Comparison of ENCODE assay signal across 13 cellular contexts in the genomic region with DNA sequence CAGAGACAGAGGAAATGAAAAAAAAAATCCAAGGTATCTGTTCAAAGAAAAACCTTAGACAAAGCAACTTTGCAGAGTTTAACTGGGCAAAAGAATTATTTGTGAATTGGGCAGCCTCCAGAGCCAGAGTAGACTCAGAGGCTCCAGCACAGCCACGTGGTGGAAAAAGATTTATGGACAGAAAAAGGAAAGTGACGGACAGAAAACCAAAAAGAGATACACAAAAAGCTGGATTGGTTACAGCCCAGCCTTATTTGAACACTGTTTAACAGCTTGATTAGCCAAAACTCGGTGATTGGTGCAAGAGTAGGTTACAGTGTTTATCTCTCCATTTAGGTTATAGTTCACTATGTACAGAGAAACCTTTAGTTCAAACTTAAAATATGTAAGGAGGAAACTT. TPM values are rescaled to one million over a fixed set of nuclear protein-coding genes. Genes with fewer than 3 reads are reported as not detected.
A peak's percentile ranks its signal among the peaks of the same experiment; 100 is the strongest.
DNase-seq lines count a peak whose midpoint lies in the region; ATAC-seq and TF ChIP-seq lines count a peak whose summit lies in the region.
"Had no signal": no experiment of that assay in that cellular context is flagged by ENCODE, and none has a peak within 500 bp of the region (broad histone marks: within the 10 kb centered on the region; RNA-seq: fewer than 3 reads in every experiment).

No MANE protein-coding gene starts in this region.

- H3K4ac ChIP-seq in mesenchymal stem cell (ENCODE audit: low read depth in 1 of 2, low read length in 2 of 2) = no peak overlapping the region

- H3K36me3 ChIP-seq in mesenchymal stem cell (ENCODE audit: control insufficient read depth in 1 of 2, insufficient read depth in 2 of 2, low read depth in 1 of 2, low read length in 2 of 2) = no peaks in the 10 kb centered on the region
- H3K36me3 ChIP-seq in subcutaneous abdominal adipose tissue (ENCODE audit: control insufficient read depth in 5 of 5, insufficient read depth in 5 of 5, low read length in 5 of 5) = no peaks in the 10 kb centered on the region

- H2BK12ac ChIP-seq in mesenchymal stem cell (ENCODE audit: low read length in 2 of 2) = no peak overlapping the region

- H3K4me3 ChIP-seq in mesenchymal stem cell (ENCODE audit: insufficient read depth in 1 of 2, low read depth in 1 of 2, low read length in 2 of 2) = no peak overlapping the region
- no peak overlapping the region for H3K4me3 ChIP-seq in subcutaneous abdominal adipose tissue (ENCODE audit: low read depth in 1 of 5, low read length in 5 of 5)

- H3K4me1 ChIP-seq in mesenchymal stem cell (ENCODE audit: control insufficient read depth, insufficient read depth, low read depth, low read length) (no peaks in the 10 kb centered on the region), subcutaneous abdominal adipose tissue (ENCODE audit: control insufficient read depth in 5 of 5, insufficient read depth in 5 of 5, low read length in 5 of 5) (peaks cover 2 to 22% (median 12%) of the 10 kb centered on the region in 5 donors)

- no peak for TF ChIP-seq CTCF in HFFc6 (IDR thresholded peaks at IDR 0.05)

- no peak overlapping the region for H3K27ac Mint-ChIP-seq in HFFc6
- no peak overlapping the region for H3K27ac Mint-ChIP-seq in stimulated activated memory B cell treated with anti-CD40 and anti-IgM and Interleukin-4, amounts not matched to agents 10 μg/mL and 1 μg/mL and 100 μg/mL, for 72 hours
- H3K27ac Mint-ChIP-seq: activated naive CD4-positive, alpha-beta T cell treated with anti-CD3 and anti-CD28 coated beads for 36 hours had no signal

- H3K18ac ChIP-seq in mesenchymal stem cell (ENCODE audit: low read depth in 1 of 2, low read length in 2 of 2) = no peak overlapping the region

- H2BK15ac ChIP-seq in mesenchymal stem cell (ENCODE audit: low read depth, poor library complexity, severe bottlenecking) = no peak overlapping the region

- no peak for ATAC-seq in activated CD4-positive, CD25-positive, alpha-beta regulatory T cell treated with anti-CD3 and anti-CD28 coated beads, Interleukin-2, amount 50 U/mL, for 24 hours
- no peak for ATAC-seq in stimulated activated memory B cell treated with anti-CD40 and anti-IgM and Interleukin-4, amounts not matched to agents 10 μg/mL and 1 μg/mL and 100 μg/mL, for 72 hours

- WGBS in mesenchymal stem cell = 14% methylated on average over 3 of the region's 3 CpGs

- H3K9me3 ChIP-seq in mesenchymal stem cell (ENCODE audit: control insufficient read depth, low read length) (no peaks in the 10 kb centered on the region), subcutaneous abdominal adipose tissue (ENCODE audit: control insufficient read depth in 5 of 5, low read length in 5 of 5) (no peaks in the 10 kb centered on the region)

- no peak overlapping the region for H2BK120ac ChIP-seq in mesenchymal stem cell (ENCODE audit: low read depth, low read length)

- H3K14ac ChIP-seq in mesenchymal stem cell (ENCODE audit: low read length in 2 of 2) = no peak overlapping the region

- peaks cover 14% of the 10 kb centered on the region for H3K27me3 Mint-ChIP-seq in HFFc6 (ENCODE audit: insufficient read depth)
- H3K27me3 Mint-ChIP-seq in stimulated activated memory B cell treated with anti-CD40 and anti-IgM and Interleukin-4, amounts not matched to agents 10 μg/mL and 1 μg/mL and 100 μg/mL, for 72 hours = no peaks in the 10 kb centered on the region

- no peak overlapping the region for H3K23ac ChIP-seq in mesenchymal stem cell (ENCODE audit: low read length in 2 of 2)

- no peaks in the 10 kb centered on the region for H3K79me1 ChIP-seq in mesenchymal stem cell (replicated peaks; ENCODE audit: low read length, poor library complexity, severe bottlenecking)

- no peak overlapping the region for H2BK5ac ChIP-seq in mesenchymal stem cell (ENCODE audit: low read depth, low read length, poor library complexity, severe bottlenecking)

- H2AK5ac ChIP-seq in mesenchymal stem cell (ENCODE audit: low read length, severe bottlenecking) = no peak overlapping the region

- no peaks in the 10 kb centered on the region for H3K9me3 Mint-ChIP-seq in HFFc6
- H3K9me3 Mint-ChIP-seq in stimulated activated memory B cell treated with anti-CD40 and anti-IgM and Interleukin-4, amounts not matched to agents 10 μg/mL and 1 μg/mL and 100 μg/mL, for 72 hours = no peaks in the 10 kb centered on the region

- H3K9ac ChIP-seq in mesenchymal stem cell (ENCODE audit: low read length) = peak overlapping the region; percentile 24
- peak overlapping the region in 1 of 5 donors; percentile 33 for H3K9ac ChIP-seq in subcutaneous abdominal adipose tissue (ENCODE audit: low read length in 5 of 5)

- H2AFZ ChIP-seq in mesenchymal stem cell (ENCODE audit: low read depth, low read length) = no peak overlapping the region

- H4K8ac ChIP-seq in mesenchymal stem cell (ENCODE audit: low read length) = no peak overlapping the region

- H4K91ac ChIP-seq in mesenchymal stem cell (ENCODE audit: low read length) = no peak overlapping the region

- H3K36me3 Mint-ChIP-seq in HFFc6 (ENCODE audit: low read depth) = no peaks in the 10 kb centered on the region
- no peaks in the 10 kb centered on the region for H3K36me3 Mint-ChIP-seq in stimulated activated memory B cell treated with anti-CD40 and anti-IgM and Interleukin-4, amounts not matched to agents 10 μg/mL and 1 μg/mL and 100 μg/mL, for 72 hours
- H3K36me3 Mint-ChIP-seq: CD4-positive, CD25-positive, alpha-beta regulatory T cell had no signal

- H3K4me2 ChIP-seq in mesenchymal stem cell (ENCODE audit: low read length, poor library complexity, severe bottlenecking) = no peak overlapping the region

- peaks cover 8% of the 10 kb centered on the region for H3K4me1 Mint-ChIP-seq in HFFc6 (ENCODE audit: low read depth)
- peaks cover 29% of the 10 kb centered on the region for H3K4me1 Mint-ChIP-seq in stimulated activated memory B cell treated with anti-CD40 and anti-IgM and Interleukin-4, amounts not matched to agents 10 μg/mL and 1 μg/mL and 100 μg/mL, for 72 hours
- H3K4me1 Mint-ChIP-seq: CD4-positive, CD25-positive, alpha-beta regulatory T cell had no signal

- DNase-seq in HFFc6 (peak; percentile 12), astrocyte of the hippocampus (ENCODE audit: low read depth, low spot score) (peak; percentile 44), mesenchymal stem cell (peak; percentile 13), AML-193 (lab: John Stamatoyannopoulos, UW) (no peak)
- DNase-seq: activated naive CD4-positive, alpha-beta T cell treated with anti-CD3 and anti-CD28 coated beads for 36 hours; CD4-positive, CD25-positive, alpha-beta regulatory T cell; GF-D8; NCI-H2081 treated with DMSO at 0.1 percent for 48 hours; NK-92 treated with Interleukin-12 subunit alpha and Interleukin-12 subunit beta, amount 100 ng/mL, for 24 hours; occipital lobe had no signal

- no peak overlapping the region for H3K27ac ChIP-seq in mesenchymal stem cell (ENCODE audit: low read length, poor library complexity, severe bottlenecking)
- peak overlapping the region; percentile 17 for H3K27ac ChIP-seq in subcutaneous abdominal adipose tissue (ENCODE audit: low read depth, low read length)

- peaks cover 0 to 3% of the 10 kb centered on the region in 2 experiments for H3K27me3 ChIP-seq in mesenchymal stem cell (ENCODE audit: control insufficient read depth in 1 of 2, insufficient read depth in 1 of 2, low read length in 2 of 2)
- H3K27me3 ChIP-seq in subcutaneous abdominal adipose tissue (ENCODE audit: control insufficient read depth in 5 of 5, insufficient read depth in 4 of 5, low read length in 5 of 5) = no peaks in the 10 kb centered on the region

- no peak overlapping the region for H3K4me3 Mint-ChIP-seq in HFFc6
- H3K4me3 Mint-ChIP-seq in stimulated activated memory B cell treated with anti-CD40 and anti-IgM and Interleukin-4, amounts not matched to agents 10 μg/mL and 1 μg/mL and 100 μg/mL, for 72 hours = no peak overlapping the region
- H3K4me3 Mint-ChIP-seq: activated naive CD4-positive, alpha-beta T cell treated with anti-CD3 and anti-CD28 coated beads for 36 hours; CD4-positive, CD25-positive, alpha-beta regulatory T cell had no signal

RNA-seq across cellular contexts. Expression of a gene that starts 23.7 kb away (rescaled TPM):
- 1 to 10 TPM; 2.7 to 8.3 (median 4.2) TPM for total RNA-seq in HFFc6 (2021; fragmentation: NEBNext Ultra II Directional; extraction: Animal tissue kit (Norgen Biotek cat#: 25700))
- 4.4 TPM for polyA plus RNA-seq in mesenchymal stem cell (2013, experiment 1 of 2)
- polyA plus RNA-seq in mesenchymal stem cell (2013, experiment 2 of 2) = 4.5 TPM

Comparison
In these comparisons a context has a peak if more than half of its experiments do, and no peak if none do; other contexts are left out.
1. DNase-seq: peak in HFFc6 (single experiment), astrocyte of the hippocampus (single experiment) and mesenchymal stem cell (single experiment); none in AML-193 (0 of 2).